1 cellular context compared by ENCODE assay signal in the genomic region with DNA sequence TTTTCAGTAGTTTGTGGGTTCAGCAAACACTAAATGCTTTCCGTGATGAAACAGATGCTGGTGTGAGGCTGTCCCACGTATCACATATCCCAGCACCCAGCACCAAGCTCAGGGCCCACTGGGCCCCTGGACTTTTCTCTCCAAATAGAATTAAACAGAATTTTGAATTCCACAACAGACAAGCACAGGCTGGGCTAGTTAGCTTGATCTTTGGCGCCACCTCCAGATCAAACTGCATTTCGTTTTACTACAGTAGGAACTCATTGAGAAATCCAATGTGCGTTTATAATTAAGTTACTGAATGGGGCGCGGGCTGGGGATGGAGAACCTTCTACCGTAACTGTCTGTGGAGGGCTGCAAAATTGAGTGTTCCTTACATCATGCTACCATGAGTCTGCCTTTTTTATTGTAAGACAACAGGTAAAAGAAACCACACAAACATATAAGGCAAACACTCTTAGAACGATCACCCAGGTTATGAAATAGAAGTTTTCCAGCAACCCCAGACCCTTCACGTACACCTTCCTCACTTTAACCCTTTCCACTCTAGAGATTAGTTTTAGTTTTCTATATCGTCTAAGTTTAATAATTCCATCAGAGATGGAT.
TF ChIP-seq lines count a peak whose summit lies in the region.

No MANE protein-coding gene starts in this region.

TF ChIP-seq in GM23338, 12 proteins besides CTCF, POLR2A, EP300 and RAD21 (continued from another document):
- TF ChIP-seq, protein P1, sequence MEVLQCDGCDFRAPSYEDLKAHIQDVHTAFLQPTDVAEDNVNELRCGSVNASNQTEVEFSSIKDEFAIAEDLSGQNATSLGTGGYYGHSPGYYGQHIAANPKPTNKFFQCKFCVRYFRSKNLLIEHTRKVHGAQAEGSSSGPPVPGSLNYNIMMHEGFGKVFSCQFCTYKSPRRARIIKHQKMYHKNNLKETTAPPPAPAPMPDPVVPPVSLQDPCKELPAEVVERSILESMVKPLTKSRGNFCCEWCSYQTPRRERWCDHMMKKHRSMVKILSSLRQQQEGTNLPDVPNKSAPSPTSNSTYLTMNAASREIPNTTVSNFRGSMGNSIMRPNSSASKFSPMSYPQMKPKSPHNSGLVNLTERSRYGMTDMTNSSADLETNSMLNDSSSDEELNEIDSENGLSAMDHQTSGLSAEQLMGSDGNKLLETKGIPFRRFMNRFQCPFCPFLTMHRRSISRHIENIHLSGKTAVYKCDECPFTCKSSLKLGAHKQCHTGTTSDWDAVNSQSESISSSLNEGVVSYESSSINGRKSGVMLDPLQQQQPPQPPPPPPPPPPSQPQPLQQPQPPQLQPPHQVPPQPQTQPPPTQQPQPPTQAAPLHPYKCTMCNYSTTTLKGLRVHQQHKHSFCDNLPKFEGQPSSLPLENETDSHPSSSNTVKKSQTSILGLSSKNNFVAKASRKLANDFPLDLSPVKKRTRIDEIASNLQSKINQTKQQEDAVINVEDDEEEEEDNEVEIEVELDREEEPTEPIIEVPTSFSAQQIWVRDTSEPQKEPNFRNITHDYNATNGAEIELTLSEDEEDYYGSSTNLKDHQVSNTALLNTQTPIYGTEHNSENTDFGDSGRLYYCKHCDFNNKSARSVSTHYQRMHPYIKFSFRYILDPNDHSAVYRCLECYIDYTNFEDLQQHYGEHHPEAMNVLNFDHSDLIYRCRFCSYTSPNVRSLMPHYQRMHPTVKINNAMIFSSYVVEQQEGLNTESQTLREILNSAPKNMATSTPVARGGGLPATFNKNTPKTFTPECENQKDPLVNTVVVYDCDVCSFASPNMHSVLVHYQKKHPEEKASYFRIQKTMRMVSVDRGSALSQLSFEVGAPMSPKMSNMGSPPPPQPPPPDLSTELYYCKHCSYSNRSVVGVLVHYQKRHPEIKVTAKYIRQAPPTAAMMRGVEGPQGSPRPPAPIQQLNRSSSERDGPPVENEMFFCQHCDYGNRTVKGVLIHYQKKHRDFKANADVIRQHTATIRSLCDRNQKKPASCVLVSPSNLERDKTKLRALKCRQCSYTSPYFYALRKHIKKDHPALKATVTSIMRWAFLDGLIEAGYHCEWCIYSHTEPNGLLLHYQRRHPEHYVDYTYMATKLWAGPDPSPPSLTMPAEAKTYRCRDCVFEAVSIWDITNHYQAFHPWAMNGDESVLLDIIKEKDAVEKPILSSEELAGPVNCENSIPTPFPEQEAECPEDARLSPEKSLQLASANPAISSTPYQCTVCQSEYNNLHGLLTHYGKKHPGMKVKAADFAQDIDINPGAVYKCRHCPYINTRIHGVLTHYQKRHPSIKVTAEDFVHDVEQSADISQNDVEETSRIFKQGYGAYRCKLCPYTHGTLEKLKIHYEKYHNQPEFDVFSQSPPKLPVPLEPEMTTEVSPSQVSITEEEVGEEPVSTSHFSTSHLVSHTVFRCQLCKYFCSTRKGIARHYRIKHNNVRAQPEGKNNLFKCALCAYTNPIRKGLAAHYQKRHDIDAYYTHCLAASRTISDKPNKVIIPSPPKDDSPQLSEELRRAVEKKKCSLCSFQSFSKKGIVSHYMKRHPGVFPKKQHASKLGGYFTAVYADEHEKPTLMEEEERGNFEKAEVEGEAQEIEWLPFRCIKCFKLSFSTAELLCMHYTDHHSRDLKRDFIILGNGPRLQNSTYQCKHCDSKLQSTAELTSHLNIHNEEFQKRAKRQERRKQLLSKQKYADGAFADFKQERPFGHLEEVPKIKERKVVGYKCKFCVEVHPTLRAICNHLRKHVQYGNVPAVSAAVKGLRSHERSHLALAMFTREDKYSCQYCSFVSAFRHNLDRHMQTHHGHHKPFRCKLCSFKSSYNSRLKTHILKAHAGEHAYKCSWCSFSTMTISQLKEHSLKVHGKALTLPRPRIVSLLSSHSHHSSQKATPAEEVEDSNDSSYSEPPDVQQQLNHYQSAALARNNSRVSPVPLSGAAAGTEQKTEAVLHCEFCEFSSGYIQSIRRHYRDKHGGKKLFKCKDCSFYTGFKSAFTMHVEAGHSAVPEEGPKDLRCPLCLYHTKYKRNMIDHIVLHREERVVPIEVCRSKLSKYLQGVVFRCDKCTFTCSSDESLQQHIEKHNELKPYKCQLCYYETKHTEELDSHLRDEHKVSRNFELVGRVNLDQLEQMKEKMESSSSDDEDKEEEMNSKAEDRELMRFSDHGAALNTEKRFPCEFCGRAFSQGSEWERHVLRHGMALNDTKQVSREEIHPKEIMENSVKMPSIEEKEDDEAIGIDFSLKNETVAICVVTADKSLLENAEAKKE (CRISPR knock-in tag; IDR thresholded peaks at IDR 0.05) = no peak
- TF ChIP-seq EZH2phosphoT487 (IDR thresholded peaks at IDR 0.05; ENCODE audit: unreplicated experiment) = no peak
TF ChIP-seq in GM23338: peak in this region for 0.
